Comparison of ENCODE assay signal across 12 cellular contexts in genomic region chr11:14411818-14412217, GRCh38. TPM values are rescaled to one million over a fixed set of nuclear protein-coding genes. Genes with fewer than 3 reads are reported as not detected.
DNase-seq lines count a peak whose midpoint lies in the region; ATAC-seq and TF ChIP-seq lines count a peak whose summit lies in the region.
"Had no signal": no experiment of that assay in that cellular context is flagged by ENCODE, and none has a peak within 500 bp of the region (broad histone marks: within the 10 kb centered on the region; RNA-seq: fewer than 3 reads in every experiment).

No MANE protein-coding gene starts in this region.

- no peaks in the 10 kb centered on the region for H3K27me3 ChIP-seq in foreskin keratinocyte

- ATAC-seq in foreskin keratinocyte (peak; percentile 78), HG02840 (IDR thresholded peaks at IDR 0.05; ENCODE audit: low FRiP score, unreplicated experiment) (no peak)
- ATAC-seq: activated T-helper 17 cell treated with anti-CD3 and anti-CD28 coated beads, Interleukin-2, amount 50 U/mL, for 72 hours; effector memory CD8-positive, alpha-beta T cell had no signal

- no peak for TF ChIP-seq CTCF in foreskin keratinocyte (conservative IDR thresholded peaks at IDR 0.05)

- no peak overlapping the region for H3K27ac ChIP-seq in foreskin keratinocyte

- H3K4me1 ChIP-seq in foreskin keratinocyte, result peaks cover 27% of the 10 kb centered on the region

- peak; percentile 96 for DNase-seq in EH (ENCODE audit: low read depth)
- peak; percentile 69 for DNase-seq in T1000 (lab: John Stamatoyannopoulos, UW)
- DNase-seq in foreskin keratinocyte, result peak in 1 of 2 donors; percentile 69
- peak; percentile 79 for DNase-seq in renal cortical epithelial cell (ENCODE audit: low read depth)
- DNase-seq in activated naive CD4-positive, alpha-beta T cell (lab: John Stamatoyannopoulos, UW), result no peak
- no peak for DNase-seq in NCI-H526 treated with DMSO at 0.1 percent for 48 hours (lab: John Stamatoyannopoulos, UW)
- DNase-seq in NCI-H1436 (lab: John Stamatoyannopoulos, UW), result no peak
- DNase-seq: effector memory CD8-positive, alpha-beta T cell; NCI-H1436 treated with DMSO at 0.1 percent for 48 hours; retina had no signal

RNA-seq across cellular contexts. Expression of gene RRAS2, which starts 52.8 kb away (rescaled TPM):
- total RNA-seq in foreskin keratinocyte, result 106 and 111 TPM in 2 replicates
- 80.7 and 89.3 TPM in 2 replicates for polyA plus RNA-seq in foreskin keratinocyte
- total RNA-seq in renal cortical epithelial cell, result 323 and 364 TPM in 2 replicates

Comparison
In these comparisons a context has a peak if more than half of its experiments do, and no peak if none do; other contexts are left out.
1. DNase-seq: peak in EH (single experiment), T1000 (single experiment) and renal cortical epithelial cell (single experiment); none in activated naive CD4-positive, alpha-beta T cell (0 of 4), NCI-H526 treated with DMSO at 0.1 percent for 48 hours (single experiment) and NCI-H1436 (single experiment).